ENCODE assay signal across 16 cellular contexts in genomic region chr1:145786271-145786670, GRCh38. TPM values are rescaled to one million over a fixed set of nuclear protein-coding genes. Genes with fewer than 3 reads are reported as not detected.
DNase-seq lines count a peak whose midpoint lies in the region; ATAC-seq and TF ChIP-seq lines count a peak whose summit lies in the region.
"Had no signal": no experiment of that assay in that cellular context is flagged by ENCODE, and none has a peak within 500 bp of the region (broad histone marks: within the 10 kb centered on the region; RNA-seq: fewer than 3 reads in every experiment).

No MANE protein-coding gene starts in this region.

- 0 to 49% (median 42%) methylated on average over 1 of the region's 1 CpG for WGBS in stomach, 5 donors

- ATAC-seq in activated CD8-positive, alpha-beta T cell treated with anti-CD3 and anti-CD28 coated beads for 36 hours: peak; percentile 72

- H3K9me3 ChIP-seq in breast epithelium (no peaks in the 10 kb centered on the region), stomach (no peaks in the 10 kb centered on the region), OCI-LY7 (ENCODE audit: low read length) (no peaks in the 10 kb centered on the region)
- H3K9me3 ChIP-seq: HAP-1 had no signal

- POLR2A ChIA-PET in MCF 10A (lab: Yijun Ruan, JAX) (interaction anchor here (0.8 to 2.3 kb wide), 4 partner anchors 9 to 38 kb away, joined by 3 to 15 read pairs (median 4); partner anchors contain the start of genes POLR3C and RNF115), OCI-LY7 (lab: Charles Lee) (interaction anchor here (1.0 kb wide), 1 partner anchor 16 kb away, joined by 3 read pairs; no protein-coding TSS in a partner anchor)
- POLR2A ChIA-PET in activated CD8-positive, alpha-beta T cell treated with anti-CD3 and anti-CD28 coated beads for 36 hours (lab: Charles Lee): interaction anchor here (0.8 to 1.6 kb wide), 3 partner anchors 17 to 40 kb away, joined by 4 to 6 read pairs (median 4); partner anchors contain the start of genes POLR3C and RNF115

- H3K27me3 ChIP-seq in breast epithelium (no peaks in the 10 kb centered on the region), stomach (no peaks in the 10 kb centered on the region)

- TF ChIP-seq POLR2A in breast epithelium (IDR thresholded peaks at IDR 0.05): no peak
- TF ChIP-seq POLR2A in stomach (IDR thresholded peaks at IDR 0.05): no peak

- H3K27ac Mint-ChIP-seq in MCF 10A (ENCODE audit: low read depth, unreplicated experiment) (peak overlapping the region; percentile 26), immature natural killer cell (peak overlapping the region in 4 of 6 donors; percentile 1 to 57 (median 29))
- H3K27ac Mint-ChIP-seq in activated CD8-positive, alpha-beta T cell treated with anti-CD3 and anti-CD28 coated beads for 36 hours: peak overlapping the region; percentile 50
- H3K27ac Mint-ChIP-seq: memory B cell had no signal

- H3K27ac ChIP-seq in breast epithelium (no peak overlapping the region), stomach (peak overlapping the region in 4 of 5 donors; percentile 48 to 80 (median 68)), OCI-LY7 (ENCODE audit: low read depth, low read length, poor library complexity, severe bottlenecking) (no peak overlapping the region)

- H2AFZ ChIP-seq in OCI-LY7 (ENCODE audit: low read length): no peak overlapping the region

- CTCF ChIA-PET in MCF 10A (lab: Yijun Ruan, JAX) (interaction anchor here (1.0 to 2.0 kb wide), 2 partner anchors 10 to 52 kb away, joined by 4 to 11 read pairs; no protein-coding TSS in a partner anchor), OCI-LY7 (lab: Charles Lee; ENCODE audit: unreplicated experiment) (no interaction called here)
- CTCF ChIA-PET in activated CD8-positive, alpha-beta T cell treated with anti-CD3 and anti-CD28 coated beads for 36 hours (lab: Charles Lee): interaction anchor here (1.4 to 2.0 kb wide), 2 partner anchors 18 to 59 kb away, joined by 5 to 10 read pairs; partner anchors contain the start of gene NUDT17

- no TSS peak for BruUV-seq in MCF 10A (replicated peaks; lab: Mats Ljungman, UMichigan)
- BruUV-seq in OCI-LY7 (replicated peaks; lab: Mats Ljungman, UMichigan): no TSS peak

- no peak for TF ChIP-seq EP300 in stomach (IDR thresholded peaks at IDR 0.05)

- H3K4me1 ChIP-seq in breast epithelium (no peaks in the 10 kb centered on the region), stomach (peaks cover 8 to 47% (median 35%) of the 10 kb centered on the region in 4 donors), OCI-LY7 (ENCODE audit: insufficient read depth, low read length, poor library complexity, severe bottlenecking) (no peaks in the 10 kb centered on the region)

- intact Hi-C loops in MCF 10A (cut with micrococcal nuclease): no loop called here
- intact Hi-C loops in breast epithelium (cut with DNase I; ENCODE audit: low total_unique reads): no loop called here
- intact Hi-C loops in activated CD8-positive, alpha-beta T cell treated with anti-CD3 and anti-CD28 coated beads for 36 hours (cut with micrococcal nuclease): no loop called here
- intact Hi-C loops in stomach (cut with DNase I; ENCODE audit: low total_unique reads): no loop called here
- intact Hi-C loops in OCI-LY7 (cut with micrococcal nuclease; ENCODE audit: unreplicated experiment): no loop called here

- no peaks in the 10 kb centered on the region for H3K27me3 Mint-ChIP-seq in MCF 10A (ENCODE audit: insufficient read depth, unreplicated experiment)
- no peaks in the 10 kb centered on the region for H3K27me3 Mint-ChIP-seq in activated CD8-positive, alpha-beta T cell treated with anti-CD3 and anti-CD28 coated beads for 36 hours
- H3K27me3 Mint-ChIP-seq in immature natural killer cell (ENCODE audit: low read depth in 3 of 3): peaks cover 0 to 2% (median 0%) of the 10 kb centered on the region in 3 donors
- H3K27me3 Mint-ChIP-seq: memory B cell had no signal

- no peaks in the 10 kb centered on the region for H3K79me2 ChIP-seq in OCI-LY7 (ENCODE audit: insufficient read depth, low read depth, low read length)

- DNase-seq in MCF 10A (ENCODE audit: unreplicated experiment): no peak
- no peak for DNase-seq in breast epithelium (ENCODE audit: low spot score in 2 of 2)
- no peak for DNase-seq in activated CD8-positive, alpha-beta T cell treated with anti-CD3 and anti-CD28 coated beads for 36 hours
- no peak for DNase-seq in immature natural killer cell
- no peak for DNase-seq in stomach
- DNase-seq in DMS114 treated with DMSO at 0.1 percent for 48 hours (lab: John Stamatoyannopoulos, UW; ENCODE audit: unreplicated experiment): no peak
- no peak for DNase-seq in putamen (ENCODE audit: low spot score)
- no peak for DNase-seq in OCI-LY7 (ENCODE audit: low spot score)
- DNase-seq: activated CD4-positive, alpha-beta T cell treated with anti-CD3 and anti-CD28 coated beads, Interleukin-2, amount 50 U/mL, for 48 hours; DMS79 treated with DMSO at 0.1 percent for 48 hours; Kasumi-1; NCI-H1930; RPMI8226; stimulated activated CD4-positive, alpha-beta T cell treated with anti-CD3 and anti-CD28 coated beads, Interleukin-12 subunit alpha, Interleukin-12 subunit beta, amount 100 ng/mL, for 4 hours had no signal

- TF ChIP-seq CTCF in MCF 10A (IDR thresholded peaks at IDR 0.05; ENCODE audit: unreplicated experiment): no peak
- no peak for TF ChIP-seq CTCF in breast epithelium (IDR thresholded peaks at IDR 0.05)
- TF ChIP-seq CTCF in activated CD8-positive, alpha-beta T cell treated with anti-CD3 and anti-CD28 coated beads for 36 hours (IDR thresholded peaks at IDR 0.05): no peak
- no peak for TF ChIP-seq CTCF in stomach (IDR thresholded peaks at IDR 0.05)
- no peak for TF ChIP-seq CTCF in OCI-LY7 (conservative IDR thresholded peaks at IDR 0.05; ENCODE audit: low read length)

- H3K4me2 ChIP-seq in OCI-LY7 (ENCODE audit: low read length): no peak overlapping the region

- no peaks in the 10 kb centered on the region for H4K20me1 ChIP-seq in OCI-LY7 (ENCODE audit: insufficient read depth, low read length)

- H3K36me3 ChIP-seq in breast epithelium (no peaks in the 10 kb centered on the region), stomach (peaks cover 0 to 18% (median 13%) of the 10 kb centered on the region in 4 donors), OCI-LY7 (ENCODE audit: insufficient read depth, low read length) (peaks cover 41% of the 10 kb centered on the region)
- H3K36me3 ChIP-seq: HAP-1 had no signal

- peaks cover 40% of the 10 kb centered on the region for H3K4me1 Mint-ChIP-seq in MCF 10A (ENCODE audit: insufficient read depth, unreplicated experiment)
- H3K4me1 Mint-ChIP-seq in activated CD8-positive, alpha-beta T cell treated with anti-CD3 and anti-CD28 coated beads for 36 hours (ENCODE audit: low read depth): peaks cover 31% of the 10 kb centered on the region
- H3K4me1 Mint-ChIP-seq in immature natural killer cell: peaks cover 21 to 39% of the 10 kb centered on the region in 2 donors
- H3K4me1 Mint-ChIP-seq: memory B cell had no signal

- H3K9me3 Mint-ChIP-seq in MCF 10A (ENCODE audit: unreplicated experiment): no peaks in the 10 kb centered on the region
- no peaks in the 10 kb centered on the region for H3K9me3 Mint-ChIP-seq in activated CD8-positive, alpha-beta T cell treated with anti-CD3 and anti-CD28 coated beads for 36 hours
- H3K9me3 Mint-ChIP-seq in immature natural killer cell: no peaks in the 10 kb centered on the region
- H3K9me3 Mint-ChIP-seq: memory B cell had no signal

- H3K9me2 ChIP-seq in OCI-LY7 (ENCODE audit: insufficient read depth, low read length): no peaks in the 10 kb centered on the region

- H3K36me3 Mint-ChIP-seq in MCF 10A (ENCODE audit: insufficient read depth, unreplicated experiment) (peaks cover 41% of the 10 kb centered on the region), immature natural killer cell (peaks cover 0 to 30% (median 15%) of the 10 kb centered on the region in 3 donors)
- peaks cover 31% of the 10 kb centered on the region for H3K36me3 Mint-ChIP-seq in activated CD8-positive, alpha-beta T cell treated with anti-CD3 and anti-CD28 coated beads for 36 hours (ENCODE audit: low read depth)

- H3K4me3 ChIP-seq in breast epithelium (no peak overlapping the region), stomach (no peak overlapping the region), OCI-LY7 (ENCODE audit: low read depth, low read length, poor library complexity, severe bottlenecking) (no peak overlapping the region)
- H3K4me3 ChIP-seq: HAP-1 had no signal

- H3K4me3 Mint-ChIP-seq in MCF 10A (ENCODE audit: unreplicated experiment) (no peak overlapping the region), immature natural killer cell (no peak overlapping the region)
- no peak overlapping the region for H3K4me3 Mint-ChIP-seq in activated CD8-positive, alpha-beta T cell treated with anti-CD3 and anti-CD28 coated beads for 36 hours
- H3K4me3 Mint-ChIP-seq: memory B cell had no signal

RNA-seq across cellular contexts. Expression of gene RNF115, which starts 37.6 kb away (rescaled TPM):
- 16.8 and 19.5 TPM in 2 replicates for total RNA-seq in MCF 10A (2022)
- total RNA-seq in breast epithelium: 10 to 100 TPM; 24.3 to 28.2 (median 26.1) TPM
- total RNA-seq in activated CD8-positive, alpha-beta T cell treated with anti-CD3 and anti-CD28 coated beads for 36 hours: 10 to 100 TPM; 12.6 to 13.1 TPM
- 1 to 10 TPM; 4.7 to 9.4 (median 8.3) TPM for polyA plus RNA-seq in immature natural killer cell
- 10 to 100 TPM in 4 of 5 donors, 1 to 10 TPM in 1; 7.0 to 44.1 (median 19.3) TPM for total RNA-seq in stomach
- polyA plus RNA-seq in stomach: 1 to 10 TPM; 4.8 to 5.1 (median 4.9) TPM
- total RNA-seq in OCI-LY7 (2014; rRNA removed; shearing (Covaris generic)): 14.7 and 14.8 TPM in 2 replicates
- total RNA-seq in OCI-LY7 (2022): 23.9 and 24.0 TPM in 2 replicates

RNA-seq across cellular contexts. Expression of gene POLR3C, which starts 37.7 kb away (rescaled TPM):
- total RNA-seq in MCF 10A (2022) (67.9 and 96.8 TPM in 2 replicates), breast epithelium (10 to 100 TPM; 40.5 to 50.3 (median 40.6) TPM), stomach (10 to 100 TPM in 4 of 5 donors, 1 to 10 TPM in 1; 5.3 to 34.4 (median 20.9) TPM), OCI-LY7 (2022) (78.8 and 80.0 TPM in 2 replicates)
- total RNA-seq in activated CD8-positive, alpha-beta T cell treated with anti-CD3 and anti-CD28 coated beads for 36 hours: 10 to 100 TPM; 38.2 to 39.4 TPM
- polyA plus RNA-seq in immature natural killer cell (10 to 100 TPM; 34.5 to 56.4 (median 45.6) TPM), stomach (10 to 100 TPM; 13.8 to 24.6 (median 15.4) TPM)
- 48.9 and 57.1 TPM in 2 replicates for total RNA-seq in OCI-LY7 (2014; rRNA removed; shearing (Covaris generic))

RNA-seq across cellular contexts. Expression of gene NUDT17, which starts 59.2 kb away (rescaled TPM):
- total RNA-seq in MCF 10A (2022) (3.7 and 4.6 TPM in 2 replicates), breast epithelium (1 to 10 TPM; 2.5 to 4.0 (median 3.3) TPM), stomach (10 to 100 TPM in 1 of 5 donors, 1 to 10 TPM in 3, not detected in 1; 3.2 to 18.3 (median 6.6) TPM), OCI-LY7 (2022) (39.3 and 39.4 TPM in 2 replicates)
- 1 to 10 TPM; 3.0 to 3.3 TPM for total RNA-seq in activated CD8-positive, alpha-beta T cell treated with anti-CD3 and anti-CD28 coated beads for 36 hours
- polyA plus RNA-seq in immature natural killer cell (1 to 10 TPM in 2 of 3 donors, not detected in 1; 3.8 to 4.1 TPM), stomach (1 to 10 TPM in 2 of 3 donors, under 1 TPM in 1; 0.61 to 3.0 (median 1.7) TPM)
- 10.8 and 16.9 TPM in 2 replicates for total RNA-seq in OCI-LY7 (2014; rRNA removed; shearing (Covaris generic))

Comparison
In these comparisons a context has a peak if more than half of its experiments do, and no peak if none do; other contexts are left out.
1. H3K27ac ChIP-seq: peak in stomach (4 of 5); none in breast epithelium (0 of 2) and OCI-LY7 (single experiment).
2. Peak in every context shown above with its lines, with median percentiles within 50 percentile points of each other: H3K27ac Mint-ChIP-seq.